Comparison of ENCODE assay signal across 1 cellular context in the genomic region with DNA sequence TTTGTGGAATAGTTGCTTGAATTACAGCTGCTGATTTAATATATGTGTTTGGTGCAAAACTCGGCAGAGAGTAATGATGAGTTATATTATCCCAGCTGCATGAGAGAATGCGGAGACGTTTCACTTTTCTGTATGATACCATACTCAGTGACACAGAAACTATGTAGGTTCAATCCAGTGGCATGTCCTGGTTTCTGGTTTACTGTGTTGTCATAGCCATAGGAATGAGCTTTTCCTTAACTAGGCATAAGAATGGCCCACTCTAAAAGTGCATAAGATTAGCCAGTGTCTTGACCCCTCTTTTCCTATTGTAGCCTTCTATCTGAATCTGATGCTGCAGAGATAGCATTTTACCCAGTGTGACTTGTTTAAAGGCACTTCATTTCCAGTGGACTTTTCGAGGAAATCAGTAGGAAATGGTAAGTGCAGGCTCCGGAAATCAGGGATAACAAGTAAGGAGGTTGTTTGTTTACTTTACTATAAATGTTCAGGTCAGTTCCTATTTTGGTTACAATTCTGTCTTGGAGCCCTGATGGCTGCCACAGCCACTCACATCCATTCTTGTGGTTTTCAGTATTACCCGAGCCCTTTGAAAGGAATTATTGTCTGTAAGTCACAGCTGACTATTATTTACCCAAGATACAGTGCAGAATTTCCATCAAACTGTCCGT.
TF ChIP-seq lines count a peak whose summit lies in the region.

No MANE protein-coding gene starts in this region.

TF ChIP-seq in IMR-90, 13 proteins besides CTCF, POLR2A, EP300 and RAD21 (continued from another document):
- TF ChIP-seq SMC3 (IDR thresholded peaks at IDR 0.05; ENCODE audit: low read depth, low read length) (no peak), MAZ (IDR thresholded peaks at IDR 0.05; ENCODE audit: borderline replicate concordance, low read depth, low read length) (no peak), RFX5 (IDR thresholded peaks at IDR 0.05; ENCODE audit: low read depth, low read length) (no peak), RCOR1 (IDR thresholded peaks at IDR 0.05; ENCODE audit: insufficient replicate concordance, low read length) (no peak), FOS (IDR thresholded peaks at IDR 0.05; ENCODE audit: low read depth, low read length) (no peak), BHLHE40 (IDR thresholded peaks at IDR 0.05; ENCODE audit: low read depth, low read length) (no peak)
